In genomic region chr22:49852898-49853894, GRCh38 we compare ENCODE assay signal across 8 cellular contexts. TPM values are rescaled to one million over a fixed set of nuclear protein-coding genes. Genes with fewer than 3 reads are reported as not detected.
DNase-seq lines count a peak whose midpoint lies in the region; ATAC-seq, FAIRE-seq and TF ChIP-seq lines count a peak whose summit lies in the region.

ZBED4 (plus strand) TSS chr22:49853844; CDS start chr22:49883663, 29,819 bp downstream.

- H3K27me3 ChIP-seq in bronchial epithelial cell (ENCODE audit: control insufficient read depth, insufficient read depth, low read length) = peaks cover 10% of the 10 kb centered on the region

- peak within 1 kb of the TSS; percentile 83 for H3K4me3 ChIP-seq in bronchial epithelial cell (ENCODE audit: low read depth, low read length)
- peak within 1 kb of the TSS; percentile 57 to 90 (median 67) for H3K4me3 ChIP-seq in skin epidermis

- POLR2A ChIA-PET in WTC11 (lab: Charles Lee) = no interaction called here

- H3K36me3 Mint-ChIP-seq in WTC11 = no peaks in the 10 kb centered on the region

- DNase-seq in AG08395 (ENCODE audit: low spot score) (peak; percentile 100), NCI-H226 (peak; percentile 75), WTC11 (ENCODE audit: low spot score) (peak; percentile 98), bronchial epithelial cell (ENCODE audit: low read depth) (peak; percentile 84), iPS-NIHi11 (ENCODE audit: low spot score) (peak; percentile 99)

- H3K4me3 Mint-ChIP-seq in WTC11 = peak within 1 kb of the TSS; percentile 93

- peak within 1 kb of the TSS; percentile 68 to 98 (median 96) for H3K27ac ChIP-seq in skin epidermis

- H3K27ac Mint-ChIP-seq in WTC11 = peak within 1 kb of the TSS; percentile 75

- CTCF ChIA-PET in WTC11 (lab: Charles Lee) = interaction anchor here (0.6 kb wide), 1 partner anchor 47 kb away, joined by 3 read pairs; no protein-coding TSS in a partner anchor

- H3K36me3 ChIP-seq in bronchial epithelial cell (ENCODE audit: control insufficient read depth, insufficient read depth, low read length) = no peaks in the 10 kb centered on the region

- H3K27me3 Mint-ChIP-seq in WTC11 (ENCODE audit: low read depth) = peaks cover 44% of the 10 kb centered on the region

- peaks cover 21% of the 10 kb centered on the region for H3K4me1 Mint-ChIP-seq in WTC11

- ATAC-seq in GM18909 (IDR thresholded peaks at IDR 0.05; ENCODE audit: poor library complexity, unreplicated experiment) (peak; percentile 85), HG03159 (IDR thresholded peaks at IDR 0.05; ENCODE audit: unreplicated experiment) (peak; percentile 73), WTC11 (peak; percentile 86)

- no peak for TF ChIP-seq CTCF in WTC11 (IDR thresholded peaks at IDR 0.05)
- TF ChIP-seq CTCF in bronchial epithelial cell (IDR thresholded peaks at IDR 0.05; ENCODE audit: insufficient read depth, low read length, severe bottlenecking) = no peak

- no peaks in the 10 kb centered on the region for H3K9me3 Mint-ChIP-seq in WTC11

- FAIRE-seq in bronchial epithelial cell (lab: Jason Lieb, UNC) = no peak

TF ChIP-seq in WTC11, 78 proteins besides CTCF, POLR2A, EP300 and RAD21 (continues in another document):
- TF ChIP-seq ETV6 (CRISPR knock-in tag; IDR thresholded peaks at IDR 0.05) (peak; percentile 61; the same call in 1 of the 2 replicates), ZNF317 (CRISPR knock-in tag; IDR thresholded peaks at IDR 0.05; ENCODE audit: borderline replicate concordance, low read depth) (peak; percentile 22; the same call in 1 of the 2 replicates), JAZF1 (CRISPR knock-in tag; IDR thresholded peaks at IDR 0.05) (no peak), SP1 (CRISPR knock-in tag; conservative IDR thresholded peaks at IDR 0.05) (peak; percentile 85), MYBL2 (CRISPR knock-in tag; IDR thresholded peaks at IDR 0.05) (0 out of 2 replicates have a peak, but pooled peaks have one; percentile 18), E2F5 (CRISPR knock-in tag; IDR thresholded peaks at IDR 0.05) (peak; percentile 66), HMGXB4 (CRISPR knock-in tag; IDR thresholded peaks at IDR 0.05) (peak; percentile 87; the same call in 1 of the 2 replicates), GABPB1 (CRISPR knock-in tag; IDR thresholded peaks at IDR 0.05) (peak; percentile 29), PRDM15 (CRISPR knock-in tag; IDR thresholded peaks at IDR 0.05) (peak; percentile 90), ZNF423 (CRISPR knock-in tag; IDR thresholded peaks at IDR 0.05) (peak; percentile 87), PREB (CRISPR knock-in tag; IDR thresholded peaks at IDR 0.05; ENCODE audit: borderline replicate concordance) (no peak), MAX (CRISPR knock-in tag; IDR thresholded peaks at IDR 0.05) (peak; percentile 24; the same call in 1 of the 2 replicates), IRF1 (CRISPR knock-in tag; IDR thresholded peaks at IDR 0.05) (0 out of 2 replicates have a peak, but pooled peaks have one; percentile 31), FOXP4 (CRISPR knock-in tag; IDR thresholded peaks at IDR 0.05) (0 out of 2 replicates have a peak, but pooled peaks have one; percentile 45), FOXP1 (CRISPR knock-in tag; IDR thresholded peaks at IDR 0.05; ENCODE audit: borderline replicate concordance) (peak; percentile 35; the same call in 1 of the 2 replicates), KAT7 (CRISPR knock-in tag; IDR thresholded peaks at IDR 0.05; ENCODE audit: borderline replicate concordance) (no peak)

RNA-seq across cellular contexts. Expression of gene ZBED4, which starts in this region (rescaled TPM):
- total RNA-seq in WTC11 (2021) (24.7 to 29.2 TPM (median 24.8 TPM) in 3 replicates), bronchial epithelial cell (14.0 and 15.7 TPM in 2 replicates)

Comparison
In these comparisons a context has a peak if more than half of its experiments do, and no peak if none do; other contexts are left out.
1. Peak in every context shown above with its lines: DNase-seq, ATAC-seq, H3K4me3 ChIP-seq and H3K27ac ChIP-seq.